Comparison of ENCODE assay signal across 13 cellular contexts in the genomic region with DNA sequence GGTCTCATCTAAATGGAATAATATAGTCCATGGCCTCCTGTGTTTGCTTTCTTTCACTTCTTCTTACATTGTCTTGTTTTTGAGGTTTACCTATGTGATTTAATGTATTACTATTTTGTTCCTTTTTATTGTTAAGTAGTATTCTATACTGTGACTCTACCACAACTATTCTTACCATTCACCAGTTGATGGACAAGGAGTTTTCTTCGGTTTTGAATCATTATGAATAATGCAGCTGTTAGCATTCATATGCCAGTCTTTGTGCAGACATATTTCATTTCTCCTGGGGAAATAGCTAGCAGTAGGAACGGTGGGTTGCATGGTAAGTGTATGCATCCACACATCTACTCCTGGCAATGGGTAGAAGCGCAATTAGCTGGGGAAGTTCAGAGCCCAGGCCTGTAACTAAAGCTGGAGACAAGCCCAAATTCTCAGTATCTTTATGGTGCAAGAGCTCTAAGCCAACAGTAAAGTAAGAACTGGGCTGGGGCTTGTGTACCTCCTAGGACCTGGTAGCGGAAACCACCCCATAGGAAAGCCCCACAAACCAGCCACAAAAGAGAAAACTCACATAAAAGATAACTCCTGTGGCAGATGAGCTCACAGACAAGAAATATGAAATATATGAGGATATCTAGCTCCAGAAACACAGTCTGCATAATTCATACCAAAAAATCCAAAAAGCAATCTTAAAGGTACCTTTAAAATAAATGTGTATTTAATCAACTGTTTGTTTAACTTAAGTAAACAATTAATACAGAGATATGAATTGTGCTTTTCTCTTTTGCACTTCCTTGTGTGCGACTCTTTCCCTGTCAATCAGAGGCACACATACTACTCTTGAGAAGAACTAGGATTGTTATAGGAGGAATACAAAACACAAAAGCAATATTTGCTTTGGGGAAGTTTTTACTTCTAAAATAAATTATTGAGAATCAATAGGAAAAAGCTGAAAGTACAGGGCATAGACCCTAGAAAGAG. TPM values are rescaled to one million over a fixed set of nuclear protein-coding genes. Genes with fewer than 3 reads are reported as not detected.
DNase-seq lines count a peak whose midpoint lies in the region; ATAC-seq and TF ChIP-seq lines count a peak whose summit lies in the region.
"Had no signal": no experiment of that assay in that cellular context is flagged by ENCODE, and none has a peak within 500 bp of the region (broad histone marks: within the 10 kb centered on the region; RNA-seq: fewer than 3 reads in every experiment).

No MANE protein-coding gene starts in this region.

- H3K4me1 Mint-ChIP-seq in activated T-cell treated with anti-CD3 and anti-CD28 coated beads, Interleukin-2, amount 50 U/mL, for 72 hours (ENCODE audit: low read depth) = peaks cover 25% of the 10 kb centered on the region
- H3K4me1 Mint-ChIP-seq in activated CD8-positive, alpha-beta T cell treated with anti-CD3 and anti-CD28 coated beads for 36 hours (ENCODE audit: low read depth) = peaks cover 18% of the 10 kb centered on the region
- peaks cover 21% of the 10 kb centered on the region for H3K4me1 Mint-ChIP-seq in stimulated activated naive CD8-positive, alpha-beta T cell treated with anti-CD3 and anti-CD28 coated beads, Interleukin-15, Interleukin-2, amounts not matched to agents 100 ng/mL and 50 ng/mL, for 24 hours (ENCODE audit: low read depth)
- H3K4me1 Mint-ChIP-seq: GM23338 had no signal

- peak overlapping the region; percentile 60 for H3K27ac Mint-ChIP-seq in activated T-cell treated with anti-CD3 and anti-CD28 coated beads, Interleukin-2, amount 50 U/mL, for 72 hours
- H3K27ac Mint-ChIP-seq in activated CD8-positive, alpha-beta T cell treated with anti-CD3 and anti-CD28 coated beads for 36 hours = no peak overlapping the region
- H3K27ac Mint-ChIP-seq in stimulated activated naive CD8-positive, alpha-beta T cell treated with anti-CD3 and anti-CD28 coated beads, Interleukin-15, Interleukin-2, amounts not matched to agents 100 ng/mL and 50 ng/mL, for 24 hours = peak overlapping the region; percentile 39
- H3K27ac Mint-ChIP-seq: GM23338 had no signal

- POLR2A ChIA-PET in activated CD8-positive, alpha-beta T cell treated with anti-CD3 and anti-CD28 coated beads for 36 hours (lab: Charles Lee) = interaction anchor here (0.6 kb wide), 1 partner anchor 29 kb away, joined by 3 read pairs; no protein-coding TSS in a partner anchor
- POLR2A ChIA-PET in RWPE1 (lab: Yijun Ruan, JAX; ENCODE audit: low non-redundant PET) = no interaction called here

- peaks cover 17% of the 10 kb centered on the region for H3K27me3 Mint-ChIP-seq in activated T-cell treated with anti-CD3 and anti-CD28 coated beads, Interleukin-2, amount 50 U/mL, for 72 hours (ENCODE audit: low read depth)
- no peaks in the 10 kb centered on the region for H3K27me3 Mint-ChIP-seq in activated CD8-positive, alpha-beta T cell treated with anti-CD3 and anti-CD28 coated beads for 36 hours
- peaks cover 7% of the 10 kb centered on the region for H3K27me3 Mint-ChIP-seq in stimulated activated naive CD8-positive, alpha-beta T cell treated with anti-CD3 and anti-CD28 coated beads, Interleukin-15, Interleukin-2, amounts not matched to agents 100 ng/mL and 50 ng/mL, for 24 hours

- H3K9me3 Mint-ChIP-seq in activated T-cell treated with anti-CD3 and anti-CD28 coated beads, Interleukin-2, amount 50 U/mL, for 72 hours = peaks cover 4 to 8% of the 10 kb centered on the region in 2 donors
- peaks cover 4% of the 10 kb centered on the region for H3K9me3 Mint-ChIP-seq in activated CD8-positive, alpha-beta T cell treated with anti-CD3 and anti-CD28 coated beads for 36 hours
- peaks cover 8% of the 10 kb centered on the region for H3K9me3 Mint-ChIP-seq in stimulated activated naive CD8-positive, alpha-beta T cell treated with anti-CD3 and anti-CD28 coated beads, Interleukin-15, Interleukin-2, amounts not matched to agents 100 ng/mL and 50 ng/mL, for 24 hours

- CTCF ChIA-PET in activated CD8-positive, alpha-beta T cell treated with anti-CD3 and anti-CD28 coated beads for 36 hours (lab: Charles Lee) = interaction anchor here (0.6 to 2.1 kb wide), 6 partner anchors 9 to 221 kb away, joined by 3 to 10 read pairs (median 4); no protein-coding TSS in a partner anchor
- CTCF ChIA-PET in RWPE1 (lab: Yijun Ruan, JAX) = interaction anchor here (0.7 kb wide), 1 partner anchor 354 kb away, joined by 3 read pairs; no protein-coding TSS in a partner anchor

- peak; percentile 97 to 98 for ATAC-seq in activated T-cell treated with anti-CD3 and anti-CD28 coated beads, Interleukin-2, amount 50 U/mL, for 72 hours (replicated peaks in 1 of 2)
- peak; percentile 80 for ATAC-seq in HG03039 (IDR thresholded peaks at IDR 0.05; ENCODE audit: unreplicated experiment)
- peak; percentile 95 for ATAC-seq in activated CD8-positive, alpha-beta T cell treated with anti-CD3 and anti-CD28 coated beads for 36 hours
- ATAC-seq: GM23338 had no signal

- H3K4me3 Mint-ChIP-seq in activated T-cell treated with anti-CD3 and anti-CD28 coated beads, Interleukin-2, amount 50 U/mL, for 72 hours = peak overlapping the region; percentile 29 to 51
- no peak overlapping the region for H3K4me3 Mint-ChIP-seq in activated CD8-positive, alpha-beta T cell treated with anti-CD3 and anti-CD28 coated beads for 36 hours
- no peak overlapping the region for H3K4me3 Mint-ChIP-seq in stimulated activated naive CD8-positive, alpha-beta T cell treated with anti-CD3 and anti-CD28 coated beads, Interleukin-15, Interleukin-2, amounts not matched to agents 100 ng/mL and 50 ng/mL, for 24 hours
- H3K4me3 Mint-ChIP-seq: GM23338 had no signal

- peak; percentile 53 to 55 for DNase-seq in activated T-cell treated with anti-CD3 and anti-CD28 coated beads, Interleukin-2, amount 50 U/mL, for 72 hours
- no peak for DNase-seq in activated T-cell treated with anti-CD3 and anti-CD28 coated beads, Interleukin-2, amount 50 U/mL, for 48 hours
- peak; percentile 68 for DNase-seq in activated CD8-positive, alpha-beta T cell treated with anti-CD3 and anti-CD28 coated beads for 36 hours
- DNase-seq in RWPE1 (ENCODE audit: low spot score) (no peak), NCI-H226 (no peak), NCI-H1417 treated with DMSO at 0.1 percent for 48 hours (lab: John Stamatoyannopoulos, UW) (no peak)
- DNase-seq: dorsolateral prefrontal cortex, sigmoid colon had no signal

- no peak for TF ChIP-seq CTCF in activated CD8-positive, alpha-beta T cell treated with anti-CD3 and anti-CD28 coated beads for 36 hours (IDR thresholded peaks at IDR 0.05)
- TF ChIP-seq CTCF in RWPE1 (conservative IDR thresholded peaks at IDR 0.05; ENCODE audit: low read depth) = no peak

- intact Hi-C loops in activated CD8-positive, alpha-beta T cell treated with anti-CD3 and anti-CD28 coated beads for 36 hours (cut with micrococcal nuclease) = no loop called here

- H3K27ac ChIP-seq in RWPE1 = no peak overlapping the region
- H3K27ac ChIP-seq: dorsolateral prefrontal cortex, hepatocyte, sigmoid colon, SJSA1 had no signal

- H3K36me3 Mint-ChIP-seq in activated T-cell treated with anti-CD3 and anti-CD28 coated beads, Interleukin-2, amount 50 U/mL, for 72 hours (ENCODE audit: insufficient read depth in 2 of 2) = peaks cover 2 to 10% of the 10 kb centered on the region in 2 donors
- H3K36me3 Mint-ChIP-seq in activated CD8-positive, alpha-beta T cell treated with anti-CD3 and anti-CD28 coated beads for 36 hours (ENCODE audit: low read depth) = no peaks in the 10 kb centered on the region
- H3K36me3 Mint-ChIP-seq in stimulated activated naive CD8-positive, alpha-beta T cell treated with anti-CD3 and anti-CD28 coated beads, Interleukin-15, Interleukin-2, amounts not matched to agents 100 ng/mL and 50 ng/mL, for 24 hours (ENCODE audit: low read depth) = no peaks in the 10 kb centered on the region

RNA-seq across cellular contexts. Expression of gene CSTA, which starts 2.7 kb away (rescaled TPM):
- total RNA-seq in activated T-cell treated with anti-CD3 and anti-CD28 coated beads, Interleukin-2, amount 50 U/mL, for 72 hours = under 1 TPM in 1 of 2 donors, not detected in 1; 0.35 TPM
- not detected for total RNA-seq in activated CD8-positive, alpha-beta T cell treated with anti-CD3 and anti-CD28 coated beads for 36 hours
- total RNA-seq: GM23338, hepatocyte, SJSA1 had no signal

Comparison
In these comparisons a context has a peak if more than half of its experiments do, and no peak if none do; other contexts are left out.
1. DNase-seq: peak in activated T-cell treated with anti-CD3 and anti-CD28 coated beads, Interleukin-2, amount 50 U/mL, for 72 hours (2 of 2) and activated CD8-positive, alpha-beta T cell treated with anti-CD3 and anti-CD28 coated beads for 36 hours (single experiment); none in activated T-cell treated with anti-CD3 and anti-CD28 coated beads, Interleukin-2, amount 50 U/mL, for 48 hours (0 of 2), RWPE1 (single experiment), NCI-H226 (single experiment) and NCI-H1417 treated with DMSO at 0.1 percent for 48 hours (single experiment).
2. H3K4me3 Mint-ChIP-seq: peak in activated T-cell treated with anti-CD3 and anti-CD28 coated beads, Interleukin-2, amount 50 U/mL, for 72 hours (2 of 2); none in activated CD8-positive, alpha-beta T cell treated with anti-CD3 and anti-CD28 coated beads for 36 hours (single experiment) and stimulated activated naive CD8-positive, alpha-beta T cell treated with anti-CD3 and anti-CD28 coated beads, Interleukin-15, Interleukin-2, amounts not matched to agents 100 ng/mL and 50 ng/mL, for 24 hours (single experiment).
3. Peak in every context shown above with its lines, with median percentiles within 50 percentile points of each other: ATAC-seq.